11 cellular contexts compared by ENCODE assay signal in the genomic region with DNA sequence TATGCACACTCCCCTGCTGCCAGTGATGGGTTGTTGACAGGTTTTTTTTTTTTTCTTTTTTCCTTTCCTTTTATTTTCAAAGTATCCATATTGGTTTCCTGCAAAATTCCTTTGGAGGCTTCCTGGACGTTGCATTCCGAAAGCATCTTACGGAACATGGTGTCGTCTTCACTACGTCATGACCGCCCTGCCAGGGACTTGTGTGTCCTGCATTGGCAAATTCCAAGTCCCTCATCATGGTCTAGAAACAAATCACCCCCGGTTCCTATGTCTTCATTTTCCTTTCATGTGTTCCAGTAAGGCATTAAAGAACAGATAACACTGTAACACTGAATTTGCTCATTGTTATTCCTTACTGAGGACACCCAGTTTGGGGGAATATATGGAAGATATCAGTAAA. TPM values are rescaled to one million over a fixed set of nuclear protein-coding genes. Genes with fewer than 3 reads are reported as not detected.
A peak's percentile ranks its signal among the peaks of the same experiment; 100 is the strongest.
DNase-seq lines count a peak whose midpoint lies in the region; ATAC-seq, FAIRE-seq and TF ChIP-seq lines count a peak whose summit lies in the region.
"Had no signal": no experiment of that assay in that cellular context is flagged by ENCODE, and none has a peak within 500 bp of the region (broad histone marks: within the 10 kb centered on the region; RNA-seq: fewer than 3 reads in every experiment).

No MANE protein-coding gene starts in this region.

- H4K5ac ChIP-seq in IMR-90 (ENCODE audit: low read depth, low read length) (no peak overlapping the region; the same call in 1 of the 2 replicates), H1 (ENCODE audit: insufficient read length, low read depth, low read length) (no peak overlapping the region)

- ATAC-seq in IMR-90 (ENCODE audit: low read depth): no peak
- ATAC-seq in lower lobe of right lung: no peak
- ATAC-seq in HG03520 (IDR thresholded peaks at IDR 0.05; ENCODE audit: unreplicated experiment): no peak
- ATAC-seq in activated T-cell treated with anti-CD3 and anti-CD28 coated beads, Interleukin-2, amount 50 U/mL, for 4 hours: no peak

- H2BK20ac ChIP-seq in IMR-90 (ENCODE audit: low read depth, low read length): peak overlapping the region; percentile 35; the same call in 1 of the 2 replicates
- no peak overlapping the region for H2BK20ac ChIP-seq in H1 (ENCODE audit: low read length)

- no peak overlapping the region for H3K4me3 Mint-ChIP-seq in activated T-cell treated with anti-CD3 and anti-CD28 coated beads, Interleukin-2, amount 50 U/mL, for 4 hours
- H3K4me3 Mint-ChIP-seq: T-helper 1 cell treated with Interleukin-12 subunit alpha and Interleukin-12 subunit beta and Interleukin-4 antibody, amounts not matched to agents 30 μg/mL and 1 μg/mL, for 36 hours had no signal

- TF ChIP-seq EP300 in H1 (IDR thresholded peaks at IDR 0.05; ENCODE audit: borderline replicate concordance in 1 of 2, low read depth in 2 of 2, low read length in 2 of 2) (no peak), stomach (IDR thresholded peaks at IDR 0.05) (no peak)

- H3K9me1 ChIP-seq in IMR-90 (ENCODE audit: insufficient read depth, low read length): no peaks in the 10 kb centered on the region

- no peaks in the 10 kb centered on the region for H3K4me1 Mint-ChIP-seq in activated T-cell treated with anti-CD3 and anti-CD28 coated beads, Interleukin-2, amount 50 U/mL, for 4 hours (ENCODE audit: low read depth)

- TF ChIP-seq RAD21 in IMR-90 (IDR thresholded peaks at IDR 0.05; ENCODE audit: low read length): no peak
- no peak for TF ChIP-seq RAD21 in H1 (IDR thresholded peaks at IDR 0.05 in 1 of 2, conservative IDR thresholded peaks at IDR 0.05 in 1 of 2; ENCODE audit: low read depth in 2 of 2, low read length in 2 of 2)

- no peaks in the 10 kb centered on the region for H4K20me1 ChIP-seq in IMR-90 (ENCODE audit: insufficient read depth, low read length)
- H4K20me1 ChIP-seq in H1 (replicated peaks in 1 of 2; ENCODE audit: control insufficient read depth in 1 of 2, insufficient read depth in 2 of 2, low read length in 2 of 2): no peaks in the 10 kb centered on the region

- H3K27me3 Mint-ChIP-seq in activated T-cell treated with anti-CD3 and anti-CD28 coated beads, Interleukin-2, amount 50 U/mL, for 4 hours (ENCODE audit: low read depth): peaks cover 29% of the 10 kb centered on the region

- intact Hi-C loops in IMR-90 (cut with micrococcal nuclease): loop anchor here (1.0 kb wide), 1 partner anchor 184 kb away; no protein-coding TSS in a partner anchor
- intact Hi-C loops in lower lobe of right lung (cut with DNase I): no loop called here
- intact Hi-C loops in stomach (cut with DNase I; ENCODE audit: low total_unique reads): loop anchor here (10.0 kb wide), 2 partner anchors 64 to 184 kb away; no protein-coding TSS in a partner anchor

- dilution Hi-C loops in IMR-90 (cut with HindIII; ENCODE audit: low sequenced_read_pairs, unreplicated experiment): no loop called here

- POLR2A ChIA-PET in IMR-90 (lab: Charles Lee; ENCODE audit: unreplicated experiment) (no interaction called here), H1 (lab: Charles Lee; ENCODE audit: partially characterized antibody) (no interaction called here)

- H3K4me1 ChIP-seq in IMR-90 (ENCODE audit: control insufficient read depth, insufficient read depth, low read length) (peaks cover 9% of the 10 kb centered on the region), H1 (replicated peaks in 1 of 4; ENCODE audit: control insufficient read depth in 3 of 4, insufficient read depth in 4 of 4, low read length in 3 of 4) (peaks cover 0 to 8% (median 6%) of the 10 kb centered on the region in 4 experiments; a peak in 5 of 7 replicates), lower lobe of right lung (peaks cover 14% of the 10 kb centered on the region), stomach (peaks cover 8 to 45% (median 25%) of the 10 kb centered on the region in 4 donors)

- 82% methylated on average over 6 of the region's 7 CpGs; no CpG with 5 or more reads in 1 of the 2 experiments for WGBS in IMR-90 (ENCODE audit: extremely low coverage in 2 of 2, insufficient read length in 1 of 2), 2 experiments
- 92% methylated on average over 7 of the region's 7 CpGs; no CpG with 5 or more reads in 1 of the 2 experiments for WGBS in H1 (ENCODE audit: extremely low coverage in 1 of 2, insufficient coverage in 1 of 2, insufficient read length in 1 of 2, insufficient replicate concordance in 2 of 2, low coverage in 1 of 2, low lambda C conversion rate in 2 of 2, missing lambda C conversion rate in 1 of 2), 2 experiments
- 71 to 86% (median 81%) methylated on average over 7 of the region's 7 CpGs for WGBS in stomach, 5 donors

- H2AK9ac ChIP-seq in IMR-90 (replicated peaks; ENCODE audit: low read depth, low read length, poor library complexity): no peak overlapping the region

- H3K9me3 Mint-ChIP-seq in activated T-cell treated with anti-CD3 and anti-CD28 coated beads, Interleukin-2, amount 50 U/mL, for 4 hours: no peaks in the 10 kb centered on the region
- H3K9me3 Mint-ChIP-seq: T-helper 1 cell treated with Interleukin-12 subunit alpha and Interleukin-12 subunit beta and Interleukin-4 antibody, amounts not matched to agents 30 μg/mL and 1 μg/mL, for 36 hours had no signal

- DNase-seq in IMR-90: no peak
- DNase-seq in H1 (ENCODE audit: low read depth in 1 of 2, low spot score in 2 of 2): no peak
- no peak for DNase-seq in lower lobe of right lung
- DNase-seq in stomach: no peak
- DNase-seq in activated T-cell treated with anti-CD3 and anti-CD28 coated beads, Interleukin-2, amount 50 U/mL, for 4 hours: no peak
- no peak for DNase-seq in SKM-1 treated with dmso at 0.1 percent for 144 hours (lab: John Stamatoyannopoulos, UW; ENCODE audit: unreplicated experiment)
- no peak for DNase-seq in GM12891 (ENCODE audit: insufficient read length, low spot score)
- DNase-seq: stimulated activated naive CD4-positive, alpha-beta T cell had no signal

- H3K79me1 ChIP-seq in IMR-90 (ENCODE audit: low read depth in 1 of 2, low read length in 2 of 2) (no peaks in the 10 kb centered on the region), H1 (ENCODE audit: low read depth, low read length) (no peaks in the 10 kb centered on the region)

- no TSS peak for BruUV-seq in IMR-90 (replicated peaks; lab: Mats Ljungman, UMichigan)

- peak overlapping the region; percentile 93 for H2BK120ac ChIP-seq in IMR-90 (ENCODE audit: low read depth, low read length)
- no peak overlapping the region for H2BK120ac ChIP-seq in H1 (replicated peaks; ENCODE audit: low read depth, low read length)

- H2BK5ac ChIP-seq in IMR-90 (ENCODE audit: low read depth, low read length, poor library complexity, severe bottlenecking) (no peak overlapping the region), H1 (ENCODE audit: low read depth, low read length) (no peak overlapping the region; the same call in 1 of the 2 replicates)

- H3K27me3 ChIP-seq in IMR-90 (ENCODE audit: control insufficient read depth, insufficient read depth, low read length) (no peaks in the 10 kb centered on the region), H1 (replicated peaks in 1 of 4; ENCODE audit: control insufficient read depth in 3 of 4, extremely low read depth in 1 of 4, insufficient read depth in 3 of 4, low read length in 3 of 4) (peaks cover 0 to 2% (median 0%) of the 10 kb centered on the region in 4 experiments; a peak in 2 of 7 replicates), lower lobe of right lung (ENCODE audit: low read depth) (no peaks in the 10 kb centered on the region), stomach (no peaks in the 10 kb centered on the region)

- H3K56ac ChIP-seq in IMR-90 (ENCODE audit: extremely low read depth, insufficient read depth, low read length) (0 out of 2 replicates have a peak overlapping the region, but pooled peaks have one; percentile 20), H1 (replicated peaks; ENCODE audit: insufficient read length, low read depth, low read length) (no peak overlapping the region)

- peak overlapping the region; percentile 61 for H4K91ac ChIP-seq in IMR-90 (ENCODE audit: insufficient read depth, low read depth, low read length)
- peak overlapping the region; percentile 83 for H4K91ac ChIP-seq in H1 (replicated peaks; ENCODE audit: insufficient read length, low read length)

- H2BK12ac ChIP-seq in H1 (ENCODE audit: low read depth, low read length): peak overlapping the region; percentile 33; the same call in 1 of the 2 replicates

- H2AK5ac ChIP-seq in IMR-90 (ENCODE audit: low read depth, low read length) (no peak overlapping the region), H1 (ENCODE audit: low read depth, low read length) (no peak overlapping the region)

- H3K36me3 Mint-ChIP-seq in activated T-cell treated with anti-CD3 and anti-CD28 coated beads, Interleukin-2, amount 50 U/mL, for 4 hours (ENCODE audit: insufficient read depth): no peaks in the 10 kb centered on the region

- TF ChIP-seq POLR2A in IMR-90 (IDR thresholded peaks at IDR 0.05; ENCODE audit: low read depth, low read length): no peak
- TF ChIP-seq POLR2A in H1 (IDR thresholded peaks at IDR 0.05; ENCODE audit: control extremely low read depth in 1 of 2, low read depth in 2 of 2, low read length in 2 of 2): no peak
- TF ChIP-seq POLR2A in stomach (IDR thresholded peaks at IDR 0.05): no peak
- no peak for TF ChIP-seq POLR2A in GM12891 (IDR thresholded peaks at IDR 0.05; ENCODE audit: low read depth, low read length)

- H4K8ac ChIP-seq in IMR-90 (ENCODE audit: low read depth in 2 of 2, low read length in 2 of 2): peak overlapping the region; percentile 33 to 83; a peak in 3 of 4 replicates
- peak overlapping the region; percentile 97; the same call in 1 of the 2 replicates for H4K8ac ChIP-seq in H1 (ENCODE audit: extremely low read depth, insufficient read depth, low read length)

- peak overlapping the region; percentile 12; the same call in 1 of the 2 replicates for H3K4me3 ChIP-seq in IMR-90 (ENCODE audit: insufficient read depth, low read depth, low read length)
- peak overlapping the region in 2 of 4 experiments; percentile 2 to 45; a peak in 4 of 8 replicates for H3K4me3 ChIP-seq in H1 (ENCODE audit: extremely low read depth in 1 of 4, insufficient read depth in 2 of 4, low read depth in 3 of 4, low read length in 4 of 4)
- H3K4me3 ChIP-seq in lower lobe of right lung: peak overlapping the region; percentile 51
- H3K4me3 ChIP-seq in stomach: peak overlapping the region; percentile 47 to 57 (median 48)

- no peak overlapping the region; the same call in 1 of the 3 replicates for H2BK15ac ChIP-seq in IMR-90 (ENCODE audit: low read depth, low read length)
- H2BK15ac ChIP-seq in H1 (ENCODE audit: low read length): peak overlapping the region; percentile 50; the same call in 1 of the 2 replicates

- no peaks in the 10 kb centered on the region for H3K79me2 ChIP-seq in H1 (ENCODE audit: control insufficient read depth in 1 of 2, insufficient read depth in 2 of 2, low read length in 2 of 2)

- TF ChIP-seq CTCF in IMR-90 (conservative IDR thresholded peaks at IDR 0.05; ENCODE audit: low read depth, low read length) (no peak), H1 (IDR thresholded peaks at IDR 0.05; ENCODE audit: control extremely low read depth in 1 of 3, insufficient read depth in 1 of 3, low read depth in 1 of 3, low read length in 3 of 3) (no peak), lower lobe of right lung (IDR thresholded peaks at IDR 0.05) (no peak), stomach (IDR thresholded peaks at IDR 0.05) (no peak)

- H3K18ac ChIP-seq in IMR-90 (ENCODE audit: low read depth, low read length) (peak overlapping the region; percentile 7; the same call in 1 of the 2 replicates), H1 (ENCODE audit: extremely low read depth, low read length) (peak overlapping the region; percentile 89; the same call in 1 of the 2 replicates)

- H3K23me2 ChIP-seq in H1 (ENCODE audit: low read depth, low read length): no peaks in the 10 kb centered on the region

- peak overlapping the region; percentile 23; the same call in 1 of the 2 replicates for H3K9ac ChIP-seq in IMR-90 (ENCODE audit: low read depth, low read length)
- no peak overlapping the region for H3K9ac ChIP-seq in H1 (replicated peaks in 1 of 4; ENCODE audit: extremely low read depth in 1 of 4, low read depth in 3 of 4, low read length in 3 of 4)

- no peak overlapping the region for H3K27ac ChIP-seq in IMR-90 (ENCODE audit: insufficient read depth, low read length)
- H3K27ac ChIP-seq in H1 (ENCODE audit: low read depth, low read length): no peak overlapping the region
- no peak overlapping the region for H3K27ac ChIP-seq in lower lobe of right lung
- peak overlapping the region in 1 of 5 donors; percentile 68 for H3K27ac ChIP-seq in stomach

- H2AFZ ChIP-seq in IMR-90 (replicated peaks; ENCODE audit: low read length, poor library complexity): peak overlapping the region; percentile 90
- peak overlapping the region; percentile 80 for H2AFZ ChIP-seq in H1 (ENCODE audit: low read length)

- H3K4me2 ChIP-seq in IMR-90 (ENCODE audit: low read depth, low read length) (peak overlapping the region; percentile 46), H1 (ENCODE audit: insufficient read depth in 1 of 2, low read depth in 2 of 2, low read length in 2 of 2) (peak overlapping the region; percentile 53 to 55)

- FAIRE-seq in H1 (lab: Jason Lieb, UNC): no peak
- FAIRE-seq in GM12891 (lab: Jason Lieb, UNC): no peak
- FAIRE-seq: frontal cortex had no signal

- H3K14ac ChIP-seq in IMR-90 (replicated peaks; ENCODE audit: low read depth, low read length) (peak overlapping the region; percentile 39; the same call in 1 of the 2 replicates), H1 (ENCODE audit: insufficient read length) (no peak overlapping the region)

- H3K4ac ChIP-seq in IMR-90 (ENCODE audit: low read depth, low read length) (peak overlapping the region; percentile 69), H1 (replicated peaks; ENCODE audit: insufficient read length, low read depth, low read length) (no peak overlapping the region)

- in situ Hi-C loops in IMR-90 (cut with MboI; ENCODE audit: low sequenced_read_pairs): loop anchor here (25.0 kb wide), 1 partner anchor 627 kb away; no protein-coding TSS in a partner anchor

- H3K36me3 ChIP-seq in IMR-90 (ENCODE audit: control insufficient read depth, insufficient read depth, low read length) (no peaks in the 10 kb centered on the region), H1 (ENCODE audit: control insufficient read depth in 2 of 4, insufficient read depth in 4 of 4, low read length in 3 of 4) (no peaks in the 10 kb centered on the region), lower lobe of right lung (no peaks in the 10 kb centered on the region), stomach (no peaks in the 10 kb centered on the region)

- peak overlapping the region; percentile 60; the same call in 1 of the 2 replicates for H3K23ac ChIP-seq in IMR-90 (ENCODE audit: low read depth, low read length)
- H3K23ac ChIP-seq in H1 (ENCODE audit: insufficient read length): no peak overlapping the region

- CTCF ChIA-PET in IMR-90 (lab: Yijun Ruan, JAX): interaction anchor here (1.2 to 2.3 kb wide), 2 partner anchors 8 to 184 kb away, joined by 3 to 20 read pairs; no protein-coding TSS in a partner anchor
- CTCF ChIA-PET in H1 (lab: Charles Lee; ENCODE audit: partially characterized antibody): interaction anchor here (0.6 to 3.0 kb wide), 13 partner anchors 9 to 878 kb away, joined by 3 to 15 read pairs (median 4); no protein-coding TSS in a partner anchor

- H3K9me3 ChIP-seq in IMR-90 (ENCODE audit: control insufficient read depth, insufficient read depth, low read length) (no peaks in the 10 kb centered on the region), H1 (ENCODE audit: insufficient read depth in 2 of 2, low read depth in 1 of 2, low read length in 1 of 2) (no peaks in the 10 kb centered on the region), lower lobe of right lung (no peaks in the 10 kb centered on the region), stomach (no peaks in the 10 kb centered on the region)

RNA-seq across cellular contexts. Expression of a gene that starts 35.0 kb away (rescaled TPM):
- total RNA-seq in IMR-90 (2012; rRNA removed) (49.2 and 62.2 TPM in 2 replicates), lower lobe of right lung (3.7 TPM), stomach (10 to 100 TPM in 4 of 5 donors, 1 to 10 TPM in 1; 2.7 to 98.8 (median 15.2) TPM)
- polyA plus RNA-seq in IMR-90 (2012; rRNA removed) (38.2 and 44.3 TPM in 2 replicates), H1 (2011; rRNA removed) (1.1 TPM in 2 replicates), stomach (1 to 10 TPM; 1.1 to 5.8 (median 1.9) TPM)
- 21.1 and 26.2 TPM in 2 replicates for polyA plus RNA-seq in IMR-90 (2012; cell fraction: cytosol; rRNA removed)
- polyA plus RNA-seq in IMR-90 (2012; cell fraction: nucleus; rRNA removed; ENCODE audit: low replicate concordance): 62.0 and 66.3 TPM in 2 replicates
- 0.84 and 0.90 TPM in 2 replicates for total RNA-seq in H1 (2021; fragmentation: NEBNext Ultra II Directional; extraction: Animal tissue kit (Norgen Biotek cat#: 25700))
- 1.2 TPM for polyA plus RNA-seq in H1 (2011; cell fraction: cytosol; rRNA removed)
- 1.9 TPM for polyA plus RNA-seq in H1 (2011; cell fraction: nucleus; rRNA removed)
- polyA plus RNA-seq in H1 (2012, experiment 1 of 2): 0.79 to 2.1 TPM (median 1.2 TPM) in 4 replicates
- polyA plus RNA-seq in H1 (2012, experiment 2 of 2): 0.72 TPM
- polyA plus RNA-seq in H1 (2013, experiment 1 of 2): 1.8 TPM
- polyA plus RNA-seq in H1 (2013, experiment 2 of 2): 1.8 TPM
- polyA minus RNA-seq in H1 (2011; rRNA and poly(A)+ RNA removed): 4.4 and 7.4 TPM in 2 replicates
- 0.73 TPM for polyA minus RNA-seq in H1 (2011; cell fraction: cytosol; rRNA and poly(A)+ RNA removed)
- polyA minus RNA-seq in H1 (2011; cell fraction: nucleus; rRNA and poly(A)+ RNA removed): 8.4 TPM
- not detected for total RNA-seq in activated T-cell treated with anti-CD3 and anti-CD28 coated beads, Interleukin-2, amount 50 U/mL, for 4 hours
- 0.03 TPM for polyA plus RNA-seq in GM12891 (2012; ENCODE audit: low read depth, missing spikeins)
